Comparison of ENCODE assay signal across 19 cellular contexts in genomic region chr18:14174706-14175085, GRCh38. TPM values are rescaled to one million over a fixed set of nuclear protein-coding genes. Genes with fewer than 3 reads are reported as not detected.
DNase-seq lines count a peak whose midpoint lies in the region; ATAC-seq, FAIRE-seq and TF ChIP-seq lines count a peak whose summit lies in the region.
"Had no signal": no experiment of that assay in that cellular context is flagged by ENCODE, and none has a peak within 500 bp of the region (broad histone marks: within the 10 kb centered on the region; RNA-seq: fewer than 3 reads in every experiment).

No MANE protein-coding gene starts in this region.

- peak; percentile 12 for DNase-seq in activated CD4-positive, alpha-beta T cell treated with anti-CD3 and anti-CD28 coated beads, Interleukin-2, amount 10 ng/mL, durations not matched to agents 7 days and 5 days
- no peak for DNase-seq in activated CD4-positive, alpha-beta T cell treated with anti-CD3 and anti-CD28 coated beads for 36 hours
- peak; percentile 71 for DNase-seq in coronary artery (ENCODE audit: low spot score)
- DNase-seq in mesenteric fat pad (ENCODE audit: low spot score) = peak; percentile 89
- no peak for DNase-seq in urothelium cell line (ENCODE audit: low spot score)
- no peak for DNase-seq in NCI-H2029 treated with DMSO at 0.1 percent for 48 hours (lab: John Stamatoyannopoulos, UW)
- no peak for DNase-seq in progenitor cell of endocrine pancreas (ENCODE audit: low spot score, unreplicated experiment)
- DNase-seq: DMS53, NCI-H1417, NCI-H2029, NCI-H2171 treated with DMSO at 0.1 percent for 48 hours, NCI-H748 treated with DMSO at 0.1 percent for 48 hours, SHP77 had no signal

- H3K27me3 Mint-ChIP-seq in activated CD4-positive, alpha-beta T cell treated with anti-CD3 and anti-CD28 coated beads, Interleukin-2, amount 10 ng/mL, durations not matched to agents 7 days and 5 days = no peaks in the 10 kb centered on the region
- H3K27me3 Mint-ChIP-seq in activated CD4-positive, alpha-beta T cell treated with anti-CD3 and anti-CD28 coated beads for 36 hours = no peaks in the 10 kb centered on the region
- H3K27me3 Mint-ChIP-seq in progenitor cell of endocrine pancreas = no peaks in the 10 kb centered on the region
- H3K27me3 Mint-ChIP-seq: B cell; CD4-positive, alpha-beta T cell had no signal

- no peaks in the 10 kb centered on the region for H3K36me3 Mint-ChIP-seq in activated CD4-positive, alpha-beta T cell treated with anti-CD3 and anti-CD28 coated beads, Interleukin-2, amount 10 ng/mL, durations not matched to agents 7 days and 5 days (ENCODE audit: low read depth)
- no peaks in the 10 kb centered on the region for H3K36me3 Mint-ChIP-seq in activated CD4-positive, alpha-beta T cell treated with anti-CD3 and anti-CD28 coated beads for 36 hours (ENCODE audit: low read depth)
- H3K36me3 Mint-ChIP-seq in progenitor cell of endocrine pancreas (ENCODE audit: insufficient read depth) = peaks cover 2% of the 10 kb centered on the region

- no peak overlapping the region for H3K4me3 Mint-ChIP-seq in activated CD4-positive, alpha-beta T cell treated with anti-CD3 and anti-CD28 coated beads, Interleukin-2, amount 10 ng/mL, durations not matched to agents 7 days and 5 days
- H3K4me3 Mint-ChIP-seq in activated CD4-positive, alpha-beta T cell treated with anti-CD3 and anti-CD28 coated beads for 36 hours = no peak overlapping the region
- H3K4me3 Mint-ChIP-seq in progenitor cell of endocrine pancreas (ENCODE audit: low read depth) = no peak overlapping the region
- H3K4me3 Mint-ChIP-seq: B cell; CD4-positive, alpha-beta T cell had no signal

- CTCF ChIA-PET in activated CD4-positive, alpha-beta T cell treated with anti-CD3 and anti-CD28 coated beads, Interleukin-2, amount 10 ng/mL, durations not matched to agents 7 days and 5 days (lab: Charles Lee) = no interaction called here
- CTCF ChIA-PET in activated CD4-positive, alpha-beta T cell treated with anti-CD3 and anti-CD28 coated beads for 36 hours (lab: Charles Lee) = no interaction called here

- FAIRE-seq in urothelium cell line (lab: Jason Lieb, UNC) = peak; percentile 20

- POLR2A ChIA-PET in activated CD4-positive, alpha-beta T cell treated with anti-CD3 and anti-CD28 coated beads, Interleukin-2, amount 10 ng/mL, durations not matched to agents 7 days and 5 days (lab: Charles Lee) = no interaction called here
- POLR2A ChIA-PET in activated CD4-positive, alpha-beta T cell treated with anti-CD3 and anti-CD28 coated beads for 36 hours (lab: Charles Lee) = no interaction called here

- no peaks in the 10 kb centered on the region for H3K9me3 Mint-ChIP-seq in activated CD4-positive, alpha-beta T cell treated with anti-CD3 and anti-CD28 coated beads, Interleukin-2, amount 10 ng/mL, durations not matched to agents 7 days and 5 days
- no peaks in the 10 kb centered on the region for H3K9me3 Mint-ChIP-seq in activated CD4-positive, alpha-beta T cell treated with anti-CD3 and anti-CD28 coated beads for 36 hours (ENCODE audit: low read depth)
- peaks cover 16% of the 10 kb centered on the region for H3K9me3 Mint-ChIP-seq in progenitor cell of endocrine pancreas (ENCODE audit: low read depth)
- H3K9me3 Mint-ChIP-seq: CD4-positive, alpha-beta T cell had no signal

- H3K4me3 ChIP-seq in coronary artery = no peak overlapping the region
- H3K4me3 ChIP-seq: HAP-1, Peyer's patch had no signal

- TF ChIP-seq CTCF in coronary artery (IDR thresholded peaks at IDR 0.05) (no peak), progenitor cell of endocrine pancreas (IDR thresholded peaks at IDR 0.05; ENCODE audit: unreplicated experiment) (no peak)

- no peak for ATAC-seq in activated CD4-positive, alpha-beta T cell treated with anti-CD3 and anti-CD28 coated beads for 36 hours
- ATAC-seq in GM19035 (IDR thresholded peaks at IDR 0.05; ENCODE audit: unreplicated experiment) = no peak

- intact Hi-C loops in activated CD4-positive, alpha-beta T cell treated with anti-CD3 and anti-CD28 coated beads for 36 hours (cut with DNase I, micrococcal nuclease) = loop anchor here in 1 of 2 experiments (5.0 kb wide), 1 partner anchor 223 kb away; no protein-coding TSS in a partner anchor

- peaks cover 2% of the 10 kb centered on the region for H3K4me1 Mint-ChIP-seq in activated CD4-positive, alpha-beta T cell treated with anti-CD3 and anti-CD28 coated beads, Interleukin-2, amount 10 ng/mL, durations not matched to agents 7 days and 5 days
- H3K4me1 Mint-ChIP-seq in activated CD4-positive, alpha-beta T cell treated with anti-CD3 and anti-CD28 coated beads for 36 hours = peaks cover 2% of the 10 kb centered on the region
- H3K4me1 Mint-ChIP-seq in progenitor cell of endocrine pancreas (ENCODE audit: low read depth) = no peaks in the 10 kb centered on the region

- H3K27ac Mint-ChIP-seq in activated CD4-positive, alpha-beta T cell treated with anti-CD3 and anti-CD28 coated beads, Interleukin-2, amount 10 ng/mL, durations not matched to agents 7 days and 5 days = no peak overlapping the region
- no peak overlapping the region for H3K27ac Mint-ChIP-seq in activated CD4-positive, alpha-beta T cell treated with anti-CD3 and anti-CD28 coated beads for 36 hours
- H3K27ac Mint-ChIP-seq in progenitor cell of endocrine pancreas = no peak overlapping the region
- H3K27ac Mint-ChIP-seq: B cell; CD4-positive, alpha-beta T cell had no signal

- no peak overlapping the region for H3K27ac ChIP-seq in coronary artery
- H3K27ac ChIP-seq: 22Rv1, Peyer's patch had no signal

RNA-seq across cellular contexts. Expression of gene ZNF519, which starts 42.5 kb away (rescaled TPM):
- total RNA-seq in activated CD4-positive, alpha-beta T cell treated with anti-CD3 and anti-CD28 coated beads, Interleukin-2, amount 10 ng/mL, durations not matched to agents 7 days and 5 days = 10 to 100 TPM; 14.4 to 16.1 TPM
- total RNA-seq in activated CD4-positive, alpha-beta T cell treated with anti-CD3 and anti-CD28 coated beads for 36 hours = 10 to 100 TPM; 14.5 to 16.3 TPM
- 3.9 TPM for total RNA-seq in mesenteric fat pad
- 26.2 and 27.4 TPM in 2 replicates for total RNA-seq in progenitor cell of endocrine pancreas

Comparison
In these comparisons a context has a peak if more than half of its experiments do, and no peak if none do; other contexts are left out.
1. DNase-seq: peak in activated CD4-positive, alpha-beta T cell treated with anti-CD3 and anti-CD28 coated beads, Interleukin-2, amount 10 ng/mL, durations not matched to agents 7 days and 5 days (single experiment), coronary artery (single experiment) and mesenteric fat pad (single experiment); none in activated CD4-positive, alpha-beta T cell treated with anti-CD3 and anti-CD28 coated beads for 36 hours (single experiment), urothelium cell line (single experiment), NCI-H2029 treated with DMSO at 0.1 percent for 48 hours (single experiment) and progenitor cell of endocrine pancreas (single experiment).